In genomic region chr4:78165758-78166157, GRCh38 we compare ENCODE assay signal across 1 cellular context.
TF ChIP-seq lines count a peak whose summit lies in the region.

No MANE protein-coding gene starts in this region.

TF ChIP-seq in WTC11, 78 proteins besides CTCF, POLR2A, EP300 and RAD21:
- TF ChIP-seq STAT6 (CRISPR knock-in tag; conservative IDR thresholded peaks at IDR 0.05; ENCODE audit: low read depth) (no peak), PRDM15 (CRISPR knock-in tag; IDR thresholded peaks at IDR 0.05) (no peak), ARID4B (CRISPR knock-in tag; IDR thresholded peaks at IDR 0.05; ENCODE audit: borderline replicate concordance) (no peak), GABPB1 (CRISPR knock-in tag; IDR thresholded peaks at IDR 0.05) (peak; percentile 90)
